Comparison of ENCODE assay signal across 24 cellular contexts in genomic region chr17:69425978-69426377, GRCh38. TPM values are rescaled to one million over a fixed set of nuclear protein-coding genes. Genes with fewer than 3 reads are reported as not detected.
DNase-seq lines count a peak whose midpoint lies in the region; ATAC-seq and TF ChIP-seq lines count a peak whose summit lies in the region.
"Had no signal": no experiment of that assay in that cellular context is flagged by ENCODE, and none has a peak within 500 bp of the region (broad histone marks: within the 10 kb centered on the region; RNA-seq: fewer than 3 reads in every experiment).

No MANE protein-coding gene starts in this region.

- no peaks in the 10 kb centered on the region for H3K27me3 Mint-ChIP-seq in activated T-cell treated with anti-CD3 and anti-CD28 coated beads, Interleukin-2, amount 50 U/mL, for 72 hours (ENCODE audit: low read depth)

- POLR2A ChIA-PET in GM10248 (lab: Yijun Ruan, JAX) = no interaction called here

- H3K27ac ChIP-seq in Karpas-422 (ENCODE audit: low read length) (0 out of 2 replicates have a peak overlapping the region, but pooled peaks have one; percentile 0), iPS-18a (ENCODE audit: low read length) (peak overlapping the region; percentile 11), transverse colon (peak overlapping the region; percentile 53 to 69 (median 59))
- H3K27ac ChIP-seq: C4-2B, GM23248, PC-9 had no signal

- H3K4me1 ChIP-seq in Karpas-422 (ENCODE audit: low read length) (peaks cover 44% of the 10 kb centered on the region), iPS-18a (ENCODE audit: control insufficient read depth, low read depth, low read length) (peaks cover 45% of the 10 kb centered on the region), transverse colon (peaks cover 10 to 54% (median 22%) of the 10 kb centered on the region in 4 donors)

- no peak for TF ChIP-seq CTCF in transverse colon (IDR thresholded peaks at IDR 0.05)
- TF ChIP-seq CTCF in GM10248 (IDR thresholded peaks at IDR 0.05; ENCODE audit: control extremely low read depth, extremely low read depth, low read depth, missing control alignments) = no peak

- no peak for TF ChIP-seq POLR2A in transverse colon (IDR thresholded peaks at IDR 0.05)

- no peak overlapping the region for H3K4me2 ChIP-seq in Karpas-422 (ENCODE audit: low read depth, low read length, poor library complexity, severe bottlenecking)
- H3K4me2 ChIP-seq: PC-9 had no signal

- H3K9me3 Mint-ChIP-seq in activated T-cell treated with anti-CD3 and anti-CD28 coated beads, Interleukin-2, amount 50 U/mL, for 72 hours = no peaks in the 10 kb centered on the region
- H3K9me3 Mint-ChIP-seq: CD8-positive, alpha-beta memory T cell had no signal

- intact Hi-C loops in transverse colon (cut with DNase I; ENCODE audit: low total_unique reads) = no loop called here

- H3K27ac Mint-ChIP-seq in activated T-cell treated with anti-CD3 and anti-CD28 coated beads, Interleukin-2, amount 50 U/mL, for 72 hours = peak overlapping the region; percentile 7

- H3K36me3 Mint-ChIP-seq in activated T-cell treated with anti-CD3 and anti-CD28 coated beads, Interleukin-2, amount 50 U/mL, for 72 hours (ENCODE audit: insufficient read depth in 2 of 2) = no peaks in the 10 kb centered on the region

- H3K27me3 ChIP-seq in Karpas-422 (ENCODE audit: low read length) (no peaks in the 10 kb centered on the region), iPS-18a (ENCODE audit: control insufficient read depth, insufficient read depth, low read length) (no peaks in the 10 kb centered on the region), transverse colon (no peaks in the 10 kb centered on the region)

- H3K9me3 ChIP-seq in Karpas-422 (ENCODE audit: low read length) = no peaks in the 10 kb centered on the region
- H3K9me3 ChIP-seq in iPS-18a (ENCODE audit: control insufficient read depth, low read depth, low read length) = no peaks in the 10 kb centered on the region
- H3K9me3 ChIP-seq in transverse colon = no peaks in the 10 kb centered on the region

- TF ChIP-seq EP300 in transverse colon (IDR thresholded peaks at IDR 0.05; ENCODE audit: low read depth) = no peak

- no peak overlapping the region for H2AFZ ChIP-seq in Karpas-422 (ENCODE audit: low read length)
- H2AFZ ChIP-seq: GM23248, PC-9 had no signal

- in situ Hi-C loops in transverse colon (cut with MboI; ENCODE audit: low pct_ligation_motif_present in 1 of 4, low pct_unique_long_range_greater_than_20kb in 1 of 4, low sequenced_read_pairs in 3 of 4) = no loop called here

- H3K79me2 ChIP-seq in Karpas-422 (ENCODE audit: low read length) = peaks cover 17% of the 10 kb centered on the region

- 68 to 76% methylated on average over 3 of the region's 3 CpGs for WGBS in transverse colon (ENCODE audit: low coverage in 1 of 2), 2 donors

- no peak for DNase-seq in activated T-cell treated with anti-CD3 and anti-CD28 coated beads, Interleukin-2, amount 50 U/mL, for 72 hours
- DNase-seq in activated T-cell treated with anti-CD3 and anti-CD28 coated beads, Interleukin-2, amount 50 U/mL, for 48 hours = no peak
- DNase-seq in Karpas-422 (no peak), transverse colon (no peak), GM10248 (ENCODE audit: extremely low spot score) (no peak), NCI-H187 treated with DMSO at 0.1 percent for 48 hours (lab: John Stamatoyannopoulos, UW) (no peak), HuH-7 (ENCODE audit: low spot score) (no peak)
- DNase-seq: AML-193; Calu3; CD8-positive, alpha-beta memory T cell; DMS153; GM23248; Kasumi-1; NCI-H1417; NCI-H187; NCI-H2107; NCI-H226; NCI-H510A treated with DMSO at 0.1 percent for 48 hours; NCI-H748 treated with DMSO at 0.1 percent for 48 hours; PC-9; RPMI8226; SHP77 had no signal

- no peaks in the 10 kb centered on the region for H3K36me3 ChIP-seq in Karpas-422 (ENCODE audit: insufficient read depth, low read length)
- H3K36me3 ChIP-seq in iPS-18a (ENCODE audit: control insufficient read depth, low read depth, low read length) = no peaks in the 10 kb centered on the region
- no peaks in the 10 kb centered on the region for H3K36me3 ChIP-seq in transverse colon

- no peak overlapping the region for H3K9ac ChIP-seq in Karpas-422 (ENCODE audit: low read length)
- no peak overlapping the region for H3K9ac ChIP-seq in iPS-18a (ENCODE audit: low read length)
- H3K9ac ChIP-seq: GM23248 had no signal

- no peak for ATAC-seq in activated T-cell treated with anti-CD3 and anti-CD28 coated beads, Interleukin-2, amount 50 U/mL, for 72 hours (replicated peaks in 1 of 2)

- H4K20me1 ChIP-seq in Karpas-422 (ENCODE audit: insufficient read depth, low read depth, low read length) = no peaks in the 10 kb centered on the region

- H3K9me2 ChIP-seq in Karpas-422 (replicated peaks; ENCODE audit: insufficient read depth, low read length) = no peaks in the 10 kb centered on the region

- CTCF ChIA-PET in GM10248 (lab: Yijun Ruan, JAX) = interaction anchor here (1.0 to 2.0 kb wide), 4 partner anchors 12 to 99 kb away, joined by 3 to 6 read pairs (median 3); no protein-coding TSS in a partner anchor

- no peak overlapping the region for H3K4me3 Mint-ChIP-seq in activated T-cell treated with anti-CD3 and anti-CD28 coated beads, Interleukin-2, amount 50 U/mL, for 72 hours
- H3K4me3 Mint-ChIP-seq: CD8-positive, alpha-beta memory T cell had no signal

- H3K4me3 ChIP-seq in Karpas-422 (ENCODE audit: low read length) (no peak overlapping the region), iPS-18a (ENCODE audit: low read length) (no peak overlapping the region), transverse colon (no peak overlapping the region)
- H3K4me3 ChIP-seq: GM23248, PC-9 had no signal

- peaks cover 66% of the 10 kb centered on the region for H3K4me1 Mint-ChIP-seq in activated T-cell treated with anti-CD3 and anti-CD28 coated beads, Interleukin-2, amount 50 U/mL, for 72 hours (ENCODE audit: low read depth)

RNA-seq across cellular contexts. Expression of gene MAP2K6, which starts 11.5 kb away (rescaled TPM):
- 1 to 10 TPM; 2.2 to 3.5 TPM for total RNA-seq in activated T-cell treated with anti-CD3 and anti-CD28 coated beads, Interleukin-2, amount 50 U/mL, for 72 hours
- 95.6 and 106 TPM in 2 replicates for total RNA-seq in Karpas-422 (2014; rRNA removed; shearing (Covaris generic); ENCODE audit: low replicate concordance)
- 10 to 100 TPM; 16.1 to 50.7 (median 45.8) TPM for total RNA-seq in transverse colon

Comparison
In these comparisons a context has a peak if more than half of its experiments do, and no peak if none do; other contexts are left out.
1. H3K27ac ChIP-seq: peak in every context shown above with its lines; median percentile 59 in transverse colon; 11 in iPS-18a; 0 in Karpas-422.